In the genomic region with DNA sequence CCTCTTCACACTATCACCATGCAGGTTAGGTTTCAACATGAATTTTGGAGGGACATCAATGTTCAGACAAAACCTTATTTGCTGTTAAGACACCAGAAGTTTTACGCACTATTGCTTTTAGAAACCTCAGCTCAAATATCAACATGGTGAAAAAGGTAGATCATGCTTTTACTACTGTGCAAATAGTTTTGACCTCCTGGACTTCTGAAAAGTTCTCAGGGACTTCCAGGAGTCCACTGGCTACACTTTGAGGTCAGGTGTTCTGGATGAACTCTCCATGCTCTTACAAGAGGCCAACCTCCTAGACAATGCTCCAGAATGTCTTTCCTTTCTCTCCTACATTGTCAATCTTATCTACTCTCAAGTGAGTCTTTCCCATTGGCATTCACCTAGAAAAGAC, we compare ENCODE assay signal across 30 cellular contexts.
"Had no signal": no experiment of that assay in that cellular context is flagged by ENCODE, and none has a peak within 500 bp of the region (broad histone marks: within the 10 kb centered on the region; RNA-seq: fewer than 3 reads in every experiment).

No MANE protein-coding gene starts in this region.

- H3K4me1 ChIP-seq: adrenal gland, body of pancreas, breast epithelium had no signal

- ATAC-seq: activated CD8-positive, alpha-beta T cell treated with anti-CD3 and anti-CD28 coated beads for 36 hours; activated naive CD4-positive, alpha-beta T cell treated with anti-CD3 and anti-CD28 coated beads, Interleukin-2, amount 50 U/mL, for 72 hours; body of pancreas had no signal

- DNase-seq: activated B cell treated with CpG ODN at 0.5 μM for 24 hours; activated CD4-positive, alpha-beta memory T cell treated with anti-CD3 and anti-CD28 coated beads for 36 hours; activated CD4-positive, alpha-beta T cell treated with anti-CD3 and anti-CD28 coated beads for 4 hours; activated CD4-positive, alpha-beta T cell treated with anti-CD3 and anti-CD28 coated beads, Interleukin-2, amount 10 ng/mL, durations not matched to agents 24 days and 14 days; activated CD4-positive, alpha-beta T cell treated with anti-CD3 and anti-CD28 coated beads, Interleukin-2, amount 50 U/mL, for 1 hour; activated CD4-positive, alpha-beta T cell treated with anti-CD3 and anti-CD28 coated beads, Interleukin-2, amount 50 U/mL, for 4 hours; activated CD4-positive, CD25-positive, alpha-beta regulatory T cell treated with anti-CD3 and anti-CD28 coated beads, Interleukin-2, amount 50 U/mL, for 72 hours; activated CD8-positive, alpha-beta memory T cell treated with anti-CD3 and anti-CD28 coated beads, Interleukin-2, amount 50 U/mL, for 4 hours; activated CD8-positive, alpha-beta T cell treated with anti-CD3 and anti-CD28 coated beads for 36 hours; activated effector memory CD4-positive, alpha-beta T cell treated with Interleukin-2 at 50 U/mL for 16 hours; activated gamma-delta T cell; activated naive CD4-positive, alpha-beta T cell treated with anti-CD3 and anti-CD28 coated beads, Interleukin-2, amount 10 ng/mL, durations not matched to agents 7 days and 5 days; activated naive CD4-positive, alpha-beta T cell treated with Interleukin-2 at 50 U/mL for 16 hours; activated naive CD8-positive, alpha-beta T cell treated with anti-CD3 and anti-CD28 coated beads for 36 hours; activated T-cell treated with anti-CD3 and anti-CD28 coated beads, Interleukin-2, amount 50 U/mL, for 24 hours; activated T-cell treated with anti-CD3 and anti-CD28 coated beads, Interleukin-2, amount 50 U/mL, for 48 hours; adrenal gland; amniotic stem cell; aorta; body of pancreas; brain microvascular endothelial cell; central memory CD4-positive, alpha-beta T cell; T-helper 1 cell; T-helper 2 cell; T-helper 9 cell had no signal

- H3K27me3 ChIP-seq: adrenal gland, body of pancreas, brain microvascular endothelial cell, breast epithelium had no signal

- H3K27ac ChIP-seq: adrenal gland, body of pancreas, brain microvascular endothelial cell, breast epithelium, VCaP had no signal

- FAIRE-seq: astrocyte, TTC549 had no signal

- H3K4me3 ChIP-seq: adrenal gland, body of pancreas, breast epithelium had no signal

- H3K36me3 ChIP-seq: adrenal gland, brain microvascular endothelial cell, breast epithelium had no signal

- H3K9me3 ChIP-seq: adrenal gland, body of pancreas, breast epithelium had no signal
